ENCODE assay signal across 20 cellular contexts in the genomic region with DNA sequence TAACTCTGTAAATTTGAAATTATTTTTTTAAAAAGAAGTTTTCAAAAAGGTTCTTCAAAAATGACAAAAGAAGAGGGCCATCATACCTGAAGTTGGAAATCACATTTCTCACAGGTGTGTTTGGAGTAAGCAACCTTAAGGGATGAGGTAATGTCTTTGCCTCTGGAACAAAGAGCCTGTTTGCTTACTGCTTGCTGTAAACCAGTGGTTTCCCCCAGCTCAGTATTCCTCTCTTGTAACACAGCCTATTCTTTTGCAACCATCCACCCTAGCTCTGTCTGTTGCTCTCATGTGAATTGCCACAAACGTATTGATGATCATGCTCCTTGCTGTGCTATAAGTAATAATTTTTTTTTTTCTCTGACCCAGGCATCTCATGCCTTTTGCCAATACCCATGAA. TPM values are rescaled to one million over a fixed set of nuclear protein-coding genes. Genes with fewer than 3 reads are reported as not detected.
DNase-seq lines count a peak whose midpoint lies in the region; ATAC-seq and TF ChIP-seq lines count a peak whose summit lies in the region.
"Had no signal": no experiment of that assay in that cellular context is flagged by ENCODE, and none has a peak within 500 bp of the region (broad histone marks: within the 10 kb centered on the region; RNA-seq: fewer than 3 reads in every experiment).

No MANE protein-coding gene starts in this region.

- H3K4me1 ChIP-seq in NT2/D1 (ENCODE audit: insufficient read depth, insufficient read length) (no peaks in the 10 kb centered on the region), iPS DF 6.9 (ENCODE audit: control insufficient read depth, insufficient read depth, low read length) (no peaks in the 10 kb centered on the region; the same call in 1 of the 2 replicates), thyroid gland (no peaks in the 10 kb centered on the region)
- H3K4me1 ChIP-seq: tibial artery had no signal

- H3K4me3 ChIP-seq in NT2/D1 (ENCODE audit: insufficient read length, low read depth) (no peak overlapping the region), iPS DF 6.9 (ENCODE audit: low read length) (no peak overlapping the region), thyroid gland (replicated peaks in 1 of 3) (no peak overlapping the region)
- H3K4me3 ChIP-seq: tibial artery had no signal

- no peak for ATAC-seq in activated T-cell treated with anti-CD3 and anti-CD28 coated beads, Interleukin-2, amount 50 U/mL, for 72 hours (replicated peaks in 1 of 2)
- no peak for ATAC-seq in HG02588 (IDR thresholded peaks at IDR 0.05; ENCODE audit: unreplicated experiment)
- no peak for ATAC-seq in activated CD8-positive, alpha-beta T cell treated with anti-CD3 and anti-CD28 coated beads for 36 hours
- ATAC-seq: sciatic nerve had no signal

- TF ChIP-seq POLR2A in thyroid gland (IDR thresholded peaks at IDR 0.05): no peak

- H3K9ac ChIP-seq in NT2/D1 (ENCODE audit: insufficient read length, low read depth): no peak overlapping the region

- peaks cover 4 to 9% of the 10 kb centered on the region in 2 donors for H3K9me3 Mint-ChIP-seq in activated T-cell treated with anti-CD3 and anti-CD28 coated beads, Interleukin-2, amount 50 U/mL, for 72 hours
- H3K9me3 Mint-ChIP-seq in activated CD8-positive, alpha-beta T cell treated with anti-CD3 and anti-CD28 coated beads for 36 hours: peaks cover 17% of the 10 kb centered on the region

- H3K27me3 ChIP-seq in NT2/D1 (ENCODE audit: insufficient read depth, insufficient read length) (no peaks in the 10 kb centered on the region), iPS DF 6.9 (ENCODE audit: control insufficient read depth, insufficient read depth, low read length) (no peaks in the 10 kb centered on the region), thyroid gland (no peaks in the 10 kb centered on the region)
- H3K27me3 ChIP-seq: tibial artery had no signal

- no peak overlapping the region for H3K27ac ChIP-seq in iPS DF 6.9 (ENCODE audit: low read length)
- peak overlapping the region in 1 of 3 donors; percentile 12 for H3K27ac ChIP-seq in thyroid gland
- H3K27ac ChIP-seq: tibial artery had no signal

- no CpG with 5 or more reads among the region's 1 CpG for WGBS in iPS DF 6.9 (ENCODE audit: insufficient coverage, insufficient read length)
- WGBS in thyroid gland, 2 donors: 73 to 84% methylated on average over 1 of the region's 1 CpG

- intact Hi-C loops in thyroid gland (cut with DNase I): no loop called here
- intact Hi-C loops in activated CD8-positive, alpha-beta T cell treated with anti-CD3 and anti-CD28 coated beads for 36 hours (cut with micrococcal nuclease): no loop called here

- peaks cover 21 to 33% of the 10 kb centered on the region in 2 donors for H3K36me3 Mint-ChIP-seq in activated T-cell treated with anti-CD3 and anti-CD28 coated beads, Interleukin-2, amount 50 U/mL, for 72 hours (ENCODE audit: insufficient read depth in 2 of 2)
- peaks cover 39% of the 10 kb centered on the region for H3K36me3 Mint-ChIP-seq in activated CD8-positive, alpha-beta T cell treated with anti-CD3 and anti-CD28 coated beads for 36 hours (ENCODE audit: low read depth)

- no peak for TF ChIP-seq CTCF in thyroid gland (IDR thresholded peaks at IDR 0.05)
- no peak for TF ChIP-seq CTCF in activated CD8-positive, alpha-beta T cell treated with anti-CD3 and anti-CD28 coated beads for 36 hours (IDR thresholded peaks at IDR 0.05)

- no peak for DNase-seq in activated T-cell treated with anti-CD3 and anti-CD28 coated beads, Interleukin-2, amount 50 U/mL, for 72 hours
- DNase-seq in activated T-cell treated with anti-CD3 and anti-CD28 coated beads, Interleukin-2, amount 50 U/mL, for 1 hour: no peak
- DNase-seq in NT2/D1 (ENCODE audit: low read depth, low spot score) (peak; percentile 11), iPS DF 6.9 (ENCODE audit: low read depth, low spot score) (peak; percentile 45), thyroid gland (no peak), HCEC 1CT (no peak)
- DNase-seq in activated CD8-positive, alpha-beta T cell treated with anti-CD3 and anti-CD28 coated beads for 36 hours: no peak
- DNase-seq: activated CD4-positive, alpha-beta T cell treated with anti-CD3 and anti-CD28 coated beads for 1 hour; activated T-cell treated with anti-CD3 and anti-CD28 coated beads for 4 hours; CD8-positive, alpha-beta memory T cell; effector CD4-positive, alpha-beta T cell; EL; NCI-H1048; NCI-H524; RPMI8226; stimulated activated CD4-positive, alpha-beta T cell treated with anti-CD3 and anti-CD28 coated beads, Interleukin-4, amount 100 ng/mL, for 4 hours; tibial artery had no signal

- H3K4me3 Mint-ChIP-seq in activated T-cell treated with anti-CD3 and anti-CD28 coated beads, Interleukin-2, amount 50 U/mL, for 72 hours: no peak overlapping the region
- no peak overlapping the region for H3K4me3 Mint-ChIP-seq in activated CD8-positive, alpha-beta T cell treated with anti-CD3 and anti-CD28 coated beads for 36 hours
- H3K4me3 Mint-ChIP-seq: activated naive CD8-positive, alpha-beta T cell; CD8-positive, alpha-beta memory T cell had no signal

- H3K36me3 ChIP-seq in NT2/D1 (ENCODE audit: insufficient read depth, insufficient read length, low read length) (peaks cover 5% of the 10 kb centered on the region), iPS DF 6.9 (ENCODE audit: control insufficient read depth, insufficient read depth, low read length) (no peaks in the 10 kb centered on the region), thyroid gland (no peaks in the 10 kb centered on the region)

- H3K27me3 Mint-ChIP-seq in activated T-cell treated with anti-CD3 and anti-CD28 coated beads, Interleukin-2, amount 50 U/mL, for 72 hours (ENCODE audit: low read depth): no peaks in the 10 kb centered on the region
- H3K27me3 Mint-ChIP-seq in activated CD8-positive, alpha-beta T cell treated with anti-CD3 and anti-CD28 coated beads for 36 hours: no peaks in the 10 kb centered on the region
- H3K27me3 Mint-ChIP-seq: activated naive CD8-positive, alpha-beta T cell; CD8-positive, alpha-beta memory T cell had no signal

- H3K27ac Mint-ChIP-seq in activated T-cell treated with anti-CD3 and anti-CD28 coated beads, Interleukin-2, amount 50 U/mL, for 72 hours: peak overlapping the region; percentile 45
- H3K27ac Mint-ChIP-seq in activated CD8-positive, alpha-beta T cell treated with anti-CD3 and anti-CD28 coated beads for 36 hours: no peak overlapping the region
- H3K27ac Mint-ChIP-seq: activated naive CD8-positive, alpha-beta T cell had no signal

- H3K9me3 ChIP-seq in NT2/D1 (ENCODE audit: insufficient read depth, low read length) (peaks cover 14% of the 10 kb centered on the region; the same call in 1 of the 2 replicates), iPS DF 6.9 (ENCODE audit: control insufficient read depth, insufficient read depth, low read length) (no peaks in the 10 kb centered on the region), thyroid gland (no peaks in the 10 kb centered on the region)

- H3K4me1 Mint-ChIP-seq in activated T-cell treated with anti-CD3 and anti-CD28 coated beads, Interleukin-2, amount 50 U/mL, for 72 hours (ENCODE audit: low read depth): no peaks in the 10 kb centered on the region
- H3K4me1 Mint-ChIP-seq in activated CD8-positive, alpha-beta T cell treated with anti-CD3 and anti-CD28 coated beads for 36 hours (ENCODE audit: low read depth): peaks cover 16% of the 10 kb centered on the region

- POLR2A ChIA-PET in activated CD8-positive, alpha-beta T cell treated with anti-CD3 and anti-CD28 coated beads for 36 hours (lab: Charles Lee): no interaction called here

- CTCF ChIA-PET in activated CD8-positive, alpha-beta T cell treated with anti-CD3 and anti-CD28 coated beads for 36 hours (lab: Charles Lee): interaction anchor here (0.9 kb wide), 1 partner anchor 222 kb away, joined by 3 read pairs; no protein-coding TSS in a partner anchor

RNA-seq across cellular contexts. Expression of a gene that starts 38.1 kb away (rescaled TPM):
- 10 to 100 TPM; 30.8 to 32.3 TPM for total RNA-seq in activated T-cell treated with anti-CD3 and anti-CD28 coated beads, Interleukin-2, amount 50 U/mL, for 72 hours
- 10 to 100 TPM; 42.8 to 84.3 (median 58.4) TPM for total RNA-seq in thyroid gland
- total RNA-seq in activated CD8-positive, alpha-beta T cell treated with anti-CD3 and anti-CD28 coated beads for 36 hours: 10 to 100 TPM; 32.9 to 36.4 TPM

RNA-seq across cellular contexts. Expression of a gene that starts 48.5 kb away (rescaled TPM):
- 10 to 100 TPM; 12.1 to 14.6 TPM for total RNA-seq in activated T-cell treated with anti-CD3 and anti-CD28 coated beads, Interleukin-2, amount 50 U/mL, for 72 hours
- 100 to 1,000 TPM; 129 to 218 (median 185) TPM for total RNA-seq in thyroid gland
- 10 to 100 TPM; 12.2 to 15.3 TPM for total RNA-seq in activated CD8-positive, alpha-beta T cell treated with anti-CD3 and anti-CD28 coated beads for 36 hours

RNA-seq across cellular contexts. Expression of a gene that starts 50.0 kb away (rescaled TPM):
- total RNA-seq in activated T-cell treated with anti-CD3 and anti-CD28 coated beads, Interleukin-2, amount 50 U/mL, for 72 hours: 100 to 1,000 TPM; 125 to 128 TPM
- total RNA-seq in thyroid gland: 1,000 to 10,000 TPM in 1 of 4 donors, 100 to 1,000 TPM in 1, 10 to 100 TPM in 2; 84.6 to 1,117 (median 185) TPM
- 100 to 1,000 TPM; 114 to 116 TPM for total RNA-seq in activated CD8-positive, alpha-beta T cell treated with anti-CD3 and anti-CD28 coated beads for 36 hours

Comparison
In these comparisons a context has a peak if more than half of its experiments do, and no peak if none do; other contexts are left out.
1. DNase-seq: peak in NT2/D1 (single experiment) and iPS DF 6.9 (single experiment); none in activated T-cell treated with anti-CD3 and anti-CD28 coated beads, Interleukin-2, amount 50 U/mL, for 72 hours (0 of 2), activated T-cell treated with anti-CD3 and anti-CD28 coated beads, Interleukin-2, amount 50 U/mL, for 1 hour (single experiment), thyroid gland (0 of 2), HCEC 1CT (single experiment) and activated CD8-positive, alpha-beta T cell treated with anti-CD3 and anti-CD28 coated beads for 36 hours (single experiment).
2. RNA of a gene that starts 48.5 kb away (total RNA-seq): 129 to 218 TPM in thyroid gland; 12.2 to 15.3 TPM in activated CD8-positive, alpha-beta T cell treated with anti-CD3 and anti-CD28 coated beads for 36 hours and 12.1 to 14.6 TPM in activated T-cell treated with anti-CD3 and anti-CD28 coated beads, Interleukin-2, amount 50 U/mL, for 72 hours; every median in the first group is over 4 times any median in the second.